Comparison of ENCODE assay signal across 9 cellular contexts in genomic region chr12:48936379-48936979, GRCh38. TPM values are rescaled to one million over a fixed set of nuclear protein-coding genes. Genes with fewer than 3 reads are reported as not detected.
DNase-seq lines count a peak whose midpoint lies in the region; ATAC-seq and TF ChIP-seq lines count a peak whose summit lies in the region.
"Had no signal": no experiment of that assay in that cellular context is flagged by ENCODE, and none has a peak within 500 bp of the region (broad histone marks: within the 10 kb centered on the region; RNA-seq: fewer than 3 reads in every experiment).

No MANE protein-coding gene starts in this region.

- ATAC-seq in GM21723 (IDR thresholded peaks at IDR 0.05; ENCODE audit: unreplicated experiment): no peak

- no peaks in the 10 kb centered on the region for H3K36me3 ChIP-seq in testis (ENCODE audit: low read depth, missing control alignments)

- H3K27ac ChIP-seq in testis: no peak overlapping the region

- TF ChIP-seq CTCF in testis (IDR thresholded peaks at IDR 0.05): peak; percentile 42 to 93 (median 70)

- H3K4me3 ChIP-seq in testis: no peak overlapping the region

- DNase-seq in Caki2 (ENCODE audit: low read depth): peak; percentile 38
- DNase-seq in HT-29 (ENCODE audit: low spot score): peak; percentile 83
- peak; percentile 73 for DNase-seq in RPMI8226
- DNase-seq in activated T-helper 1 cell treated with anti-CD3 and anti-CD28 coated beads, Interleukin-2, amount 50 U/mL, for 16 hours (ENCODE audit: low read depth in 1 of 2, low spot score in 1 of 2): peak; percentile 70 to 75
- DNase-seq in fibroblast of the conjunctiva (ENCODE audit: low read depth): peak; percentile 58
- peak in 45 of 56 donors; percentile 3 to 85 (median 38) for DNase-seq in nucleus accumbens (lab: John Stamatoyannopoulos, UW)
- peak; percentile 83 for DNase-seq in testis

- H3K9me3 ChIP-seq in testis: no peaks in the 10 kb centered on the region

- no peaks in the 10 kb centered on the region for H3K27me3 ChIP-seq in testis

- in situ Hi-C loops in Caki2 (cut with HindIII; ENCODE audit: low pct_unique_long_range_greater_than_20kb, low sequenced_read_pairs): no loop called here

- no peaks in the 10 kb centered on the region for H3K4me1 ChIP-seq in testis

- intact Hi-C loops in testis (cut with DNase I; ENCODE audit: low total_unique reads): no loop called here

- no peak for TF ChIP-seq POLR2A in testis (IDR thresholded peaks at IDR 0.05)

RNA-seq across cellular contexts. Expression of gene FKBP11, which starts 11.2 kb away (rescaled TPM):
- 20.0 and 31.6 TPM in 2 replicates for total RNA-seq in Caki2 (2014; rRNA removed; shearing (Covaris generic); ENCODE audit: low replicate concordance)
- total RNA-seq in HT-29 (2014; rRNA removed; shearing (Covaris generic)): 16.5 and 19.1 TPM in 2 replicates
- total RNA-seq in testis: 10 to 100 TPM; 13.4 to 22.4 TPM
- polyA plus RNA-seq in testis (ENCODE audit: insufficient read depth, low read depth, low replicate concordance): 16.4 TPM

RNA-seq across cellular contexts. Expression of gene ARF3, which starts 20.8 kb away (rescaled TPM):
- 174 and 178 TPM in 2 replicates for total RNA-seq in Caki2 (2014; rRNA removed; shearing (Covaris generic); ENCODE audit: low replicate concordance)
- 76.3 and 76.9 TPM in 2 replicates for total RNA-seq in HT-29 (2014; rRNA removed; shearing (Covaris generic))
- 10 to 100 TPM; 78.3 to 92.9 TPM for total RNA-seq in testis
- 134 TPM for polyA plus RNA-seq in testis (ENCODE audit: insufficient read depth, low read depth, low replicate concordance)

RNA-seq across cellular contexts. Expression of gene WNT10B, which starts 35.1 kb away (rescaled TPM):
- 1.1 TPM in 1 of 2 replicates, not detected in the other for total RNA-seq in Caki2 (2014; rRNA removed; shearing (Covaris generic); ENCODE audit: low replicate concordance)
- total RNA-seq in HT-29 (2014; rRNA removed; shearing (Covaris generic)): 0.16 and 0.71 TPM in 2 replicates
- 1 to 10 TPM; 1.1 to 3.1 TPM for total RNA-seq in testis
- polyA plus RNA-seq in testis (ENCODE audit: insufficient read depth, low read depth, low replicate concordance): 1.8 TPM

RNA-seq across cellular contexts. Expression of gene WNT1, which starts 41.6 kb away (rescaled TPM):
- total RNA-seq in Caki2 (2014; rRNA removed; shearing (Covaris generic); ENCODE audit: low replicate concordance): not detected in 2 replicates
- total RNA-seq in HT-29 (2014; rRNA removed; shearing (Covaris generic)): not detected in 2 replicates
- 1 to 10 TPM; 1.2 to 1.4 TPM for total RNA-seq in testis
- 0.62 TPM for polyA plus RNA-seq in testis (ENCODE audit: insufficient read depth, low read depth, low replicate concordance)
- total RNA-seq: T-helper 1 cell treated with Interleukin-12 subunit alpha and Interleukin-12 subunit beta and Interleukin-4 antibody, amounts not matched to agents 30 ng/mL and 1 ng/mL, for 36 hours had no signal
